ENCODE assay signal across 8 cellular contexts in the genomic region with DNA sequence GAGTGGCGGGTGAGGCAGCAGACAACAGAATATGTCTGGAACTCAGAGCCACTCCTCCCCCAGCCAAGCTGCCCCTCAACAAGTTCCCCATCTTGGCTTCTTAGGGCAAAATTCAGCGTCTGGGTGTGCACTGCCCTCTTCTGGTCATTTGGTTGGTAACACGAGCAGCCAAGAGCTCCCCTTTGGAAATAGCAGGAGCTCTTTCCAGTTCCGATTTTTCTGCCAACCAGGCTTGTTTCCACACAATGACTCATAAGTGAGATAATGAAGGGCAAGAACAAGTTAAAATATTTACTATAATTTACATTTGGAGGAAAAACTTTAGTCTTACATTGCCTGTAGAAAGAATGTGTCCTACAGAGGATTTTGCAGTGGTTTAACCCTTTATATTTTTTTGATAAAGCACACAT.
A peak's percentile ranks its signal among the peaks of the same experiment; 100 is the strongest.
DNase-seq lines count a peak whose midpoint lies in the region; ATAC-seq and TF ChIP-seq lines count a peak whose summit lies in the region.

No MANE protein-coding gene starts in this region.

- H3K36me3 Mint-ChIP-seq in activated T-cell treated with anti-CD3 and anti-CD28 coated beads, Interleukin-2, amount 50 U/mL, for 72 hours (ENCODE audit: insufficient read depth in 2 of 2): no peaks in the 10 kb centered on the region
- H3K36me3 Mint-ChIP-seq in osteocyte (ENCODE audit: unreplicated experiment): no peaks in the 10 kb centered on the region

- H3K4me1 Mint-ChIP-seq in activated T-cell treated with anti-CD3 and anti-CD28 coated beads, Interleukin-2, amount 50 U/mL, for 72 hours (ENCODE audit: low read depth): no peaks in the 10 kb centered on the region
- no peaks in the 10 kb centered on the region for H3K4me1 Mint-ChIP-seq in osteocyte (ENCODE audit: unreplicated experiment)

- H3K9me3 Mint-ChIP-seq in activated T-cell treated with anti-CD3 and anti-CD28 coated beads, Interleukin-2, amount 50 U/mL, for 72 hours: no peaks in the 10 kb centered on the region
- no peaks in the 10 kb centered on the region for H3K9me3 Mint-ChIP-seq in osteocyte (ENCODE audit: unreplicated experiment)

- ATAC-seq in HG03354 (IDR thresholded peaks at IDR 0.05; ENCODE audit: poor library complexity, severe bottlenecking, unreplicated experiment): peak; percentile 81
- peak in 1 of 2 donors; percentile 51 for ATAC-seq in activated T-cell treated with anti-CD3 and anti-CD28 coated beads, Interleukin-2, amount 50 U/mL, for 72 hours (replicated peaks in 1 of 2)
- no peak for ATAC-seq in HG02840 (IDR thresholded peaks at IDR 0.05; ENCODE audit: low FRiP score, unreplicated experiment)

- DNase-seq in activated CD4-positive, alpha-beta T cell treated with anti-CD3 and anti-CD28 coated beads for 48 hours: peak; percentile 60
- DNase-seq in activated CD4-positive, alpha-beta T cell treated with anti-CD3 and anti-CD28 coated beads for 1 hour: no peak
- DNase-seq in NCI-H748 treated with DMSO at 0.1 percent for 48 hours (lab: John Stamatoyannopoulos, UW): peak; percentile 64
- peak; percentile 39 to 45 for DNase-seq in activated T-cell treated with anti-CD3 and anti-CD28 coated beads, Interleukin-2, amount 50 U/mL, for 72 hours
- DNase-seq in glomerular endothelial cell (ENCODE audit: extremely low read depth, low read depth, low spot score): peak; percentile 81
- DNase-seq in osteocyte (ENCODE audit: extremely low spot score, unreplicated experiment): peak; percentile 87

- H3K27ac Mint-ChIP-seq in activated T-cell treated with anti-CD3 and anti-CD28 coated beads, Interleukin-2, amount 50 U/mL, for 72 hours: no peak overlapping the region
- no peak overlapping the region for H3K27ac Mint-ChIP-seq in osteocyte (ENCODE audit: unreplicated experiment)

- TF ChIP-seq CTCF in osteocyte (IDR thresholded peaks at IDR 0.05): peak; percentile 92

- H3K27me3 Mint-ChIP-seq in activated T-cell treated with anti-CD3 and anti-CD28 coated beads, Interleukin-2, amount 50 U/mL, for 72 hours (ENCODE audit: low read depth): peaks cover 7% of the 10 kb centered on the region
- peaks cover 57% of the 10 kb centered on the region for H3K27me3 Mint-ChIP-seq in osteocyte (ENCODE audit: unreplicated experiment)

- H3K4me3 Mint-ChIP-seq in activated T-cell treated with anti-CD3 and anti-CD28 coated beads, Interleukin-2, amount 50 U/mL, for 72 hours: no peak overlapping the region
- H3K4me3 Mint-ChIP-seq in osteocyte (ENCODE audit: unreplicated experiment): no peak overlapping the region
